In the genomic region with DNA sequence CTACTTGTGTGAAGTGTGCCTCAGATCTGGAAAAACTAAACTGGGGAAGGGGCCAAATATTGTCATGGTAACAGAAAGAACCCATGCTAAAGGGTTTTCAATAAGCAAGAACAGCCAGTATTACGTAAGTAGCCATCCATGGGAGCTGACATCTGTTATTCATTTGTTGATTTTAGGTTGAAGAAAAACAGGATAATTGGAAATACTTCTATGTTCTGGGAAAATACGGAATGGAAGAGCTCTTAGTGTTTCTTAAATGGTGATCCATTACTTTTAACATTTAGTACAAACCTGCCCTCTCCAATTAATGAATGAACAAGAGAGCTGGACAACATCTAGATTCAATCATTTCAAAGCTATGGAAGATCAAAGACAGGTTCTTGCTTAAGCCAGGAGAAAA, we compare ENCODE assay signal across 25 cellular contexts.
"Had no signal": no experiment of that assay in that cellular context is flagged by ENCODE, and none has a peak within 500 bp of the region (broad histone marks: within the 10 kb centered on the region; RNA-seq: fewer than 3 reads in every experiment).

No MANE protein-coding gene starts in this region.

- H3K4me3 ChIP-seq: gastroesophageal sphincter, smooth muscle cell, testis, transverse colon had no signal

- H3K27me3 ChIP-seq: gastroesophageal sphincter, neutrophil, testis, transverse colon had no signal

- DNase-seq: activated CD4-positive, alpha-beta T cell treated with anti-CD3 and anti-CD28 coated beads for 36 hours; activated CD4-positive, CD25-positive, alpha-beta regulatory T cell; activated CD8-positive, alpha-beta T cell treated with anti-CD3 and anti-CD28 coated beads, Interleukin-2, amount 10 ng/mL, durations not matched to agents 7 days and 5 days; activated naive CD4-positive, alpha-beta T cell; activated T-cell treated with anti-CD3 and anti-CD28 coated beads for 4 hours; activated T-cell treated with anti-CD3 and anti-CD28 coated beads, Interleukin-2, amount 50 U/mL, for 72 hours; head of caudate nucleus; hippocampal formation; left colon; mammary epithelial cell; nephron progenitor cell; stimulated activated CD4-positive, alpha-beta T cell treated with anti-CD3 and anti-CD28 coated beads, Interleukin-1b, Interleukin-23, amount 100 ng/mL, for 48 hours; stimulated activated CD4-positive, alpha-beta T cell treated with anti-CD3 and anti-CD28 coated beads, Interleukin-4, amount 100 ng/mL, for 4 hours; stimulated activated CD8-positive, alpha-beta memory T cell treated with anti-CD3 and anti-CD28 coated beads, Interleukin-4, amount 100 ng/mL, for 48 hours; stimulated activated naive CD4-positive, alpha-beta T cell; T-cell; testis; transverse colon had no signal

- FAIRE-seq: bronchial epithelial cell, endometrium, keratinocyte had no signal

- ATAC-seq: activated CD4-positive, alpha-beta T cell treated with anti-CD3 and anti-CD28 coated beads for 36 hours; activated CD8-positive, alpha-beta T cell treated with anti-CD3 and anti-CD28 coated beads, Interleukin-2, amount 10 ng/mL, durations not matched to agents 7 days and 5 days; activated naive CD4-positive, alpha-beta T cell treated with anti-CD3 and anti-CD28 coated beads, Interleukin-2, amount 50 U/mL, for 72 hours; activated T-cell treated with anti-CD3 and anti-CD28 coated beads, Interleukin-2, amount 50 U/mL, for 72 hours; gastroesophageal sphincter; left colon; T-cell had no signal

- H3K36me3 ChIP-seq: gastroesophageal sphincter, neutrophil, transverse colon had no signal

- H3K27ac ChIP-seq: gastroesophageal sphincter, neutrophil, testis, transverse colon had no signal

- H3K4me1 ChIP-seq: gastroesophageal sphincter, testis, transverse colon had no signal

- H3K9me3 ChIP-seq: gastroesophageal sphincter, neutrophil, testis, transverse colon had no signal
